In the genomic region with DNA sequence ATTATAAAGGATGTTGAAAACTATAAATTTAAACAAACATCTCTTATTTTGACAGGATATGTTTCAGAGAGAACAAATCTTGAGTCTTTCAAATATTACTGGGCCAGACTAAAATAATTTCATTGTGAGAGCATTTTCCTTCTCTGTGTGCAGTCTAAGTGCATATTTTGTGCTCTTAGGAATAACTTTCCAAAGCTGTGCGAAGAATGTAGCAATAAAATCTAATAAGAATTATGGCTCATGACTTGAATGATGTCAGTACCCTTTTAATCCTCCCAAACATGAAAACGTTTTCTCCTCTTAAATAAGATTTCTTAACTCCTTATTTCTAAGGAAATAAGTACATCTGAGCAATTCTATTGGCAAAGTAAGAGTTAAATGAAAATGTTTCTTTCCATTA, we compare ENCODE assay signal across 14 cellular contexts.
A peak's percentile ranks its signal among the peaks of the same experiment; 100 is the strongest.
DNase-seq lines count a peak whose midpoint lies in the region; TF ChIP-seq lines count a peak whose summit lies in the region.
"Had no signal": no experiment of that assay in that cellular context is flagged by ENCODE, and none has a peak within 500 bp of the region (broad histone marks: within the 10 kb centered on the region; RNA-seq: fewer than 3 reads in every experiment).

No MANE protein-coding gene starts in this region.

- intact Hi-C loops in ascending aorta (cut with DNase I): loop anchor here (2.0 kb wide), 1 partner anchor 33 kb away; no protein-coding TSS in a partner anchor
- intact Hi-C loops in colonic mucosa (cut with DNase I): no loop called here

- peak; percentile 29 for DNase-seq in AG20443 (ENCODE audit: low spot score)
- no peak for DNase-seq in ascending aorta (ENCODE audit: low spot score in 2 of 2)
- peak; percentile 90 for DNase-seq in retinal pigment epithelial cell (ENCODE audit: low read depth)
- DNase-seq in T-helper 2 cell: no peak
- DNase-seq in glutamatergic neuron: no peak
- DNase-seq in colonic mucosa: no peak
- no peak for DNase-seq in OCI-M1 (lab: John Stamatoyannopoulos, UW)
- DNase-seq: CD4-positive, alpha-beta memory T cell; DMS79 treated with DMSO at 0.1 percent for 48 hours; GDM1; HCEC 1CT; HFFc6 had no signal

- no peaks in the 10 kb centered on the region for H3K27me3 Mint-ChIP-seq in glutamatergic neuron (ENCODE audit: unreplicated experiment)
- H3K27me3 Mint-ChIP-seq: CD4-positive, alpha-beta memory T cell had no signal

- H3K4me3 Mint-ChIP-seq in glutamatergic neuron (ENCODE audit: unreplicated experiment): no peak overlapping the region
- H3K4me3 Mint-ChIP-seq: B cell; CD4-positive, alpha-beta memory T cell; HFFc6 had no signal

- no peak overlapping the region for H3K27ac Mint-ChIP-seq in glutamatergic neuron (ENCODE audit: unreplicated experiment)
- H3K27ac Mint-ChIP-seq: B cell; CD4-positive, alpha-beta memory T cell; HFFc6 had no signal

- H3K9me3 ChIP-seq in ascending aorta (no peaks in the 10 kb centered on the region), colonic mucosa (no peaks in the 10 kb centered on the region)

- H3K36me3 ChIP-seq in ascending aorta (no peaks in the 10 kb centered on the region), colonic mucosa (no peaks in the 10 kb centered on the region)

- peak overlapping the region; percentile 51 to 57 for H3K27ac ChIP-seq in ascending aorta
- H3K27ac ChIP-seq in colonic mucosa: no peak overlapping the region
- H3K27ac ChIP-seq: C4-2B had no signal

- no peaks in the 10 kb centered on the region for H3K4me1 Mint-ChIP-seq in glutamatergic neuron (ENCODE audit: low read depth, unreplicated experiment)
- H3K4me1 Mint-ChIP-seq: B cell; CD4-positive, alpha-beta memory T cell had no signal

- no peak overlapping the region for H3K9ac ChIP-seq in colonic mucosa (ENCODE audit: low read depth in 2 of 2, low read length in 2 of 2)

- peaks cover 3 to 7% of the 10 kb centered on the region in 2 donors for H3K4me1 ChIP-seq in ascending aorta
- H3K4me1 ChIP-seq in colonic mucosa: no peaks in the 10 kb centered on the region

- H3K4me3 ChIP-seq in ascending aorta: no peak overlapping the region
- H3K4me3 ChIP-seq in retinal pigment epithelial cell (ENCODE audit: low read length): no peak overlapping the region
- H3K4me3 ChIP-seq in colonic mucosa: no peak overlapping the region

- H3K9me3 Mint-ChIP-seq in glutamatergic neuron (ENCODE audit: unreplicated experiment): no peaks in the 10 kb centered on the region
- H3K9me3 Mint-ChIP-seq: HFFc6 had no signal

- H3K27me3 ChIP-seq in ascending aorta (no peaks in the 10 kb centered on the region), colonic mucosa (no peaks in the 10 kb centered on the region)

- H3K36me3 Mint-ChIP-seq in glutamatergic neuron (ENCODE audit: unreplicated experiment): no peaks in the 10 kb centered on the region
- H3K36me3 Mint-ChIP-seq: CD4-positive, alpha-beta memory T cell had no signal

- TF ChIP-seq CTCF in ascending aorta (IDR thresholded peaks at IDR 0.05) (no peak), retinal pigment epithelial cell (conservative IDR thresholded peaks at IDR 0.05; ENCODE audit: low read depth, low read length) (no peak), glutamatergic neuron (IDR thresholded peaks at IDR 0.05; ENCODE audit: partially characterized antibody, unreplicated experiment) (no peak), colonic mucosa (IDR thresholded peaks at IDR 0.05) (no peak)

Comparison
In these comparisons a context has a peak if more than half of its experiments do, and no peak if none do; other contexts are left out.
1. DNase-seq: peak in AG20443 (single experiment) and retinal pigment epithelial cell (single experiment); none in ascending aorta (0 of 2), T-helper 2 cell (0 of 5), glutamatergic neuron (single experiment), colonic mucosa (single experiment) and OCI-M1 (single experiment).